1 cellular context compared by ENCODE assay signal in genomic region chr12:6171409-6172015, GRCh38.
TF ChIP-seq lines count a peak whose summit lies in the region.

No MANE protein-coding gene starts in this region.

TF ChIP-seq in WTC11, 78 proteins besides CTCF, POLR2A, EP300 and RAD21:
- TF ChIP-seq FOXP1 (CRISPR knock-in tag; IDR thresholded peaks at IDR 0.05; ENCODE audit: borderline replicate concordance) (peak; percentile 29; the same call in 1 of the 2 replicates), TCF7 (CRISPR knock-in tag; IDR thresholded peaks at IDR 0.05; ENCODE audit: low read depth) (no peak)
